ENCODE assay signal across 1 cellular context in genomic region chr17:8300226-8300625, GRCh38.
TF ChIP-seq lines count a peak whose summit lies in the region.

No MANE protein-coding gene starts in this region.

TF ChIP-seq in GM23338, 12 proteins besides CTCF, POLR2A, EP300 and RAD21 (continued from another document):
- TF ChIP-seq, protein P1, sequence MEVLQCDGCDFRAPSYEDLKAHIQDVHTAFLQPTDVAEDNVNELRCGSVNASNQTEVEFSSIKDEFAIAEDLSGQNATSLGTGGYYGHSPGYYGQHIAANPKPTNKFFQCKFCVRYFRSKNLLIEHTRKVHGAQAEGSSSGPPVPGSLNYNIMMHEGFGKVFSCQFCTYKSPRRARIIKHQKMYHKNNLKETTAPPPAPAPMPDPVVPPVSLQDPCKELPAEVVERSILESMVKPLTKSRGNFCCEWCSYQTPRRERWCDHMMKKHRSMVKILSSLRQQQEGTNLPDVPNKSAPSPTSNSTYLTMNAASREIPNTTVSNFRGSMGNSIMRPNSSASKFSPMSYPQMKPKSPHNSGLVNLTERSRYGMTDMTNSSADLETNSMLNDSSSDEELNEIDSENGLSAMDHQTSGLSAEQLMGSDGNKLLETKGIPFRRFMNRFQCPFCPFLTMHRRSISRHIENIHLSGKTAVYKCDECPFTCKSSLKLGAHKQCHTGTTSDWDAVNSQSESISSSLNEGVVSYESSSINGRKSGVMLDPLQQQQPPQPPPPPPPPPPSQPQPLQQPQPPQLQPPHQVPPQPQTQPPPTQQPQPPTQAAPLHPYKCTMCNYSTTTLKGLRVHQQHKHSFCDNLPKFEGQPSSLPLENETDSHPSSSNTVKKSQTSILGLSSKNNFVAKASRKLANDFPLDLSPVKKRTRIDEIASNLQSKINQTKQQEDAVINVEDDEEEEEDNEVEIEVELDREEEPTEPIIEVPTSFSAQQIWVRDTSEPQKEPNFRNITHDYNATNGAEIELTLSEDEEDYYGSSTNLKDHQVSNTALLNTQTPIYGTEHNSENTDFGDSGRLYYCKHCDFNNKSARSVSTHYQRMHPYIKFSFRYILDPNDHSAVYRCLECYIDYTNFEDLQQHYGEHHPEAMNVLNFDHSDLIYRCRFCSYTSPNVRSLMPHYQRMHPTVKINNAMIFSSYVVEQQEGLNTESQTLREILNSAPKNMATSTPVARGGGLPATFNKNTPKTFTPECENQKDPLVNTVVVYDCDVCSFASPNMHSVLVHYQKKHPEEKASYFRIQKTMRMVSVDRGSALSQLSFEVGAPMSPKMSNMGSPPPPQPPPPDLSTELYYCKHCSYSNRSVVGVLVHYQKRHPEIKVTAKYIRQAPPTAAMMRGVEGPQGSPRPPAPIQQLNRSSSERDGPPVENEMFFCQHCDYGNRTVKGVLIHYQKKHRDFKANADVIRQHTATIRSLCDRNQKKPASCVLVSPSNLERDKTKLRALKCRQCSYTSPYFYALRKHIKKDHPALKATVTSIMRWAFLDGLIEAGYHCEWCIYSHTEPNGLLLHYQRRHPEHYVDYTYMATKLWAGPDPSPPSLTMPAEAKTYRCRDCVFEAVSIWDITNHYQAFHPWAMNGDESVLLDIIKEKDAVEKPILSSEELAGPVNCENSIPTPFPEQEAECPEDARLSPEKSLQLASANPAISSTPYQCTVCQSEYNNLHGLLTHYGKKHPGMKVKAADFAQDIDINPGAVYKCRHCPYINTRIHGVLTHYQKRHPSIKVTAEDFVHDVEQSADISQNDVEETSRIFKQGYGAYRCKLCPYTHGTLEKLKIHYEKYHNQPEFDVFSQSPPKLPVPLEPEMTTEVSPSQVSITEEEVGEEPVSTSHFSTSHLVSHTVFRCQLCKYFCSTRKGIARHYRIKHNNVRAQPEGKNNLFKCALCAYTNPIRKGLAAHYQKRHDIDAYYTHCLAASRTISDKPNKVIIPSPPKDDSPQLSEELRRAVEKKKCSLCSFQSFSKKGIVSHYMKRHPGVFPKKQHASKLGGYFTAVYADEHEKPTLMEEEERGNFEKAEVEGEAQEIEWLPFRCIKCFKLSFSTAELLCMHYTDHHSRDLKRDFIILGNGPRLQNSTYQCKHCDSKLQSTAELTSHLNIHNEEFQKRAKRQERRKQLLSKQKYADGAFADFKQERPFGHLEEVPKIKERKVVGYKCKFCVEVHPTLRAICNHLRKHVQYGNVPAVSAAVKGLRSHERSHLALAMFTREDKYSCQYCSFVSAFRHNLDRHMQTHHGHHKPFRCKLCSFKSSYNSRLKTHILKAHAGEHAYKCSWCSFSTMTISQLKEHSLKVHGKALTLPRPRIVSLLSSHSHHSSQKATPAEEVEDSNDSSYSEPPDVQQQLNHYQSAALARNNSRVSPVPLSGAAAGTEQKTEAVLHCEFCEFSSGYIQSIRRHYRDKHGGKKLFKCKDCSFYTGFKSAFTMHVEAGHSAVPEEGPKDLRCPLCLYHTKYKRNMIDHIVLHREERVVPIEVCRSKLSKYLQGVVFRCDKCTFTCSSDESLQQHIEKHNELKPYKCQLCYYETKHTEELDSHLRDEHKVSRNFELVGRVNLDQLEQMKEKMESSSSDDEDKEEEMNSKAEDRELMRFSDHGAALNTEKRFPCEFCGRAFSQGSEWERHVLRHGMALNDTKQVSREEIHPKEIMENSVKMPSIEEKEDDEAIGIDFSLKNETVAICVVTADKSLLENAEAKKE (CRISPR knock-in tag; IDR thresholded peaks at IDR 0.05): no peak
- TF ChIP-seq REST (IDR thresholded peaks at IDR 0.05; ENCODE audit: unreplicated experiment) (no peak), ZNF331 (CRISPR knock-in tag; IDR thresholded peaks at IDR 0.05; ENCODE audit: low read depth) (no peak), CREB1 (CRISPR knock-in tag; IDR thresholded peaks at IDR 0.05; ENCODE audit: low read depth) (no peak), EZH2phosphoT487 (IDR thresholded peaks at IDR 0.05; ENCODE audit: unreplicated experiment) (no peak)
